ENCODE assay signal across 18 cellular contexts in the genomic region with DNA sequence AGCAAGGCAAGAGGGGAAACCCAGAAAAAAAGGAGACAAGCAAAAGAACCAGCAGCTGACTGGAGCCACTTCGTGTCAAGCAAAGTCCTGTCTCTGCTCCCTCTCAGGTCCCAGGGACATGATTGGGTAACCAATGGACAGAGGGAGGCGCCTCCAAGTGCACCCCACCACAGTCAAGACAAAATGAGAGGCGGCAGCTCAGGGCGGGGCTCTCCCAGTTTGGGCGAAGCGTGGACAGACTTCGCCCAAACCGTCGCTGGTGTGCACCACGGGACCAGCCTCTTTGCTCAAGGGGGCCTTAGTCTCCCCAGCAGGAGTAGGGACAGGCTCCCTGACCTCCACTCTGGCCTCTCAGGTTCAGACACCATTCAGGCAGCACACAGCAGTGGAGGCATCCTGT. TPM values are rescaled to one million over a fixed set of nuclear protein-coding genes. Genes with fewer than 3 reads are reported as not detected.
DNase-seq lines count a peak whose midpoint lies in the region; ATAC-seq, FAIRE-seq and TF ChIP-seq lines count a peak whose summit lies in the region.
"Had no signal": no experiment of that assay in that cellular context is flagged by ENCODE, and none has a peak within 500 bp of the region (broad histone marks: within the 10 kb centered on the region; RNA-seq: fewer than 3 reads in every experiment).

No MANE protein-coding gene starts in this region.

- H3K27ac Mint-ChIP-seq in activated T-helper 17 cell treated with anti-CD3 and anti-CD28 coated beads, Interleukin-2, amount 50 U/mL, for 72 hours, result no peak overlapping the region
- no peak overlapping the region for H3K27ac Mint-ChIP-seq in mesothelial cell of epicardium
- H3K27ac Mint-ChIP-seq: activated T-cell treated with anti-CD3 and anti-CD28 coated beads, Interleukin-2, amount 50 U/mL, for 72 hours; naive B cell; stimulated activated memory B cell treated with anti-CD40 and anti-IgM and Interleukin-4, amounts not matched to agents 10 μg/mL and 1 μg/mL and 100 μg/mL, for 72 hours had no signal

- H3K36me3 Mint-ChIP-seq in activated T-helper 17 cell treated with anti-CD3 and anti-CD28 coated beads, Interleukin-2, amount 50 U/mL, for 72 hours (ENCODE audit: low read depth), result no peaks in the 10 kb centered on the region
- no peaks in the 10 kb centered on the region for H3K36me3 Mint-ChIP-seq in mesothelial cell of epicardium
- H3K36me3 Mint-ChIP-seq: naive B cell; stimulated activated memory B cell treated with anti-CD40 and anti-IgM and Interleukin-4, amounts not matched to agents 10 μg/mL and 1 μg/mL and 100 μg/mL, for 72 hours had no signal

- peaks cover 19% of the 10 kb centered on the region for H3K4me1 ChIP-seq in left ventricle myocardium inferior

- H3K4me3 ChIP-seq in left ventricle myocardium inferior, result no peak overlapping the region
- H3K4me3 ChIP-seq: body of pancreas, upper lobe of left lung had no signal

- no peaks in the 10 kb centered on the region for H3K36me3 ChIP-seq in left ventricle myocardium inferior
- H3K36me3 ChIP-seq: upper lobe of left lung had no signal

- H3K4me3 Mint-ChIP-seq in activated T-helper 17 cell treated with anti-CD3 and anti-CD28 coated beads, Interleukin-2, amount 50 U/mL, for 72 hours, result peak overlapping the region; percentile 37
- H3K4me3 Mint-ChIP-seq in mesothelial cell of epicardium, result peak overlapping the region; percentile 59

- H3K4me1 Mint-ChIP-seq in activated T-helper 17 cell treated with anti-CD3 and anti-CD28 coated beads, Interleukin-2, amount 50 U/mL, for 72 hours, result no peaks in the 10 kb centered on the region
- H3K4me1 Mint-ChIP-seq in mesothelial cell of epicardium, result peaks cover 1% of the 10 kb centered on the region
- H3K4me1 Mint-ChIP-seq: stimulated activated memory B cell treated with anti-CD40 and anti-IgM and Interleukin-4, amounts not matched to agents 10 μg/mL and 1 μg/mL and 100 μg/mL, for 72 hours had no signal

- no peak for ATAC-seq in Right ventricle myocardium superior (ENCODE audit: poor library complexity)
- ATAC-seq in activated T-helper 17 cell treated with anti-CD3 and anti-CD28 coated beads, Interleukin-2, amount 50 U/mL, for 72 hours (replicated peaks), result no peak
- ATAC-seq in HG03045 (IDR thresholded peaks at IDR 0.05; ENCODE audit: unreplicated experiment), result no peak
- ATAC-seq: activated T-cell treated with anti-CD3 and anti-CD28 coated beads, Interleukin-2, amount 50 U/mL, for 72 hours; body of pancreas; HepG2; stimulated activated memory B cell treated with anti-CD40 and anti-IgM and Interleukin-4, amounts not matched to agents 10 μg/mL and 1 μg/mL and 100 μg/mL, for 72 hours had no signal

- peaks cover 17% of the 10 kb centered on the region for H3K27me3 Mint-ChIP-seq in activated T-helper 17 cell treated with anti-CD3 and anti-CD28 coated beads, Interleukin-2, amount 50 U/mL, for 72 hours
- H3K27me3 Mint-ChIP-seq in mesothelial cell of epicardium (ENCODE audit: low read depth), result peaks cover 82% of the 10 kb centered on the region

- no peaks in the 10 kb centered on the region for H3K9me3 ChIP-seq in left ventricle myocardium inferior (replicated peaks)
- H3K9me3 ChIP-seq: body of pancreas, upper lobe of left lung had no signal

- no peak overlapping the region for H3K27ac ChIP-seq in left ventricle myocardium inferior (replicated peaks)
- H3K27ac ChIP-seq: body of pancreas, upper lobe of left lung had no signal

- no peak for FAIRE-seq in frontal cortex (lab: Jason Lieb, UNC)
- FAIRE-seq: HepG2 had no signal

- TF ChIP-seq CTCF in left ventricle myocardium inferior (IDR thresholded peaks at IDR 0.05; ENCODE audit: borderline replicate concordance) (no peak), mesothelial cell of epicardium (IDR thresholded peaks at IDR 0.05; ENCODE audit: unreplicated experiment) (no peak), GM13976 (IDR thresholded peaks at IDR 0.05; ENCODE audit: borderline replicate concordance, control extremely low read depth, extremely low read depth, insufficient read depth, missing control alignments) (no peak)

- in situ Hi-C loops in GM13976 (cut with MboI; ENCODE audit: low sequenced_read_pairs, unreplicated experiment), result no loop called here

- DNase-seq in Right ventricle myocardium superior, result peak; percentile 22
- no peak for DNase-seq in left ventricle myocardium inferior
- no peak for DNase-seq in mesothelial cell of epicardium (ENCODE audit: low spot score in 2 of 2, unreplicated experiment in 2 of 2)
- no peak for DNase-seq in HuH-7.5 (ENCODE audit: low spot score)
- no peak for DNase-seq in frontal cortex (ENCODE audit: low spot score in 2 of 2)
- DNase-seq in GM13976 (ENCODE audit: low spot score), result no peak
- DNase-seq: activated CD4-positive, alpha-beta T cell treated with anti-CD3 and anti-CD28 coated beads for 4 hours; activated T-cell treated with anti-CD3 and anti-CD28 coated beads, Interleukin-2, amount 50 U/mL, for 72 hours; effector CD4-positive, alpha-beta T cell; GOT3; naive B cell; NCI-H2107 had no signal

- H3K9me3 Mint-ChIP-seq in activated T-helper 17 cell treated with anti-CD3 and anti-CD28 coated beads, Interleukin-2, amount 50 U/mL, for 72 hours, result no peaks in the 10 kb centered on the region
- no peaks in the 10 kb centered on the region for H3K9me3 Mint-ChIP-seq in mesothelial cell of epicardium
- H3K9me3 Mint-ChIP-seq: activated T-cell treated with anti-CD3 and anti-CD28 coated beads, Interleukin-2, amount 50 U/mL, for 72 hours; naive B cell; stimulated activated memory B cell treated with anti-CD40 and anti-IgM and Interleukin-4, amounts not matched to agents 10 μg/mL and 1 μg/mL and 100 μg/mL, for 72 hours had no signal

- intact Hi-C loops in Right ventricle myocardium superior (cut with DNase I), result no loop called here
- intact Hi-C loops in left ventricle myocardium inferior (cut with micrococcal nuclease), result no loop called here

- H3K27me3 ChIP-seq in left ventricle myocardium inferior (ENCODE audit: low read depth), result peaks cover 94% of the 10 kb centered on the region
- H3K27me3 ChIP-seq: body of pancreas had no signal

RNA-seq across cellular contexts. Expression of gene BEGAIN, which starts 1.5 kb away (rescaled TPM):
- total RNA-seq in Right ventricle myocardium superior, result 0.46 TPM
- total RNA-seq in left ventricle myocardium inferior, result 1.9 TPM
- 1 to 10 TPM; 2.1 to 2.4 TPM for total RNA-seq in activated T-helper 17 cell treated with anti-CD3 and anti-CD28 coated beads, Interleukin-2, amount 50 U/mL, for 72 hours
- 4.7 to 6.7 TPM (median 5.1 TPM) in 3 replicates for total RNA-seq in mesothelial cell of epicardium
- 8.6 TPM for total RNA-seq in frontal cortex
- total RNA-seq: HepG2 had no signal
